ENCODE assay signal across 1 cellular context in the genomic region with DNA sequence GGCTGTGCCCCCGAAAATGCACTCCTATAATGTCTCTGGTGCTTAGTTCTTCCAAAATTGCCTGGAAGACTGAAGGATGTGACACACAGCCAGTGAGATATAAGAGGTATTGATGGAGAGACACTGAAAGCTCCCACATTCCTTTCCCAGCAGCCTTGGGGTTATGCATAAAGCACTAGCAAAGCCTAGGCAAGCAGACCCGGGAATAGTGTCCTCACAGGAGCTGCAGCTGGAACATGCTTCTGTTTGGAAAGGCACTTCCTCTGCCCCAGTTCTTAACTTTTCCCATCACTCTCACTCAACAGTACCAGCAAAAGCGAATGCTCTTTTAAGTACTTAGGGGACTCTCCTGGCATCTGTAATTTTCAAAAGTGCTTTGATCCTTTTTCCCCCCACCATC.
TF ChIP-seq lines count a peak whose summit lies in the region.

No MANE protein-coding gene starts in this region.

TF ChIP-seq in WTC11, 78 proteins besides CTCF, POLR2A, EP300 and RAD21 (continued from another document):
- no peak for TF ChIP-seq AR (CRISPR knock-in tag; IDR thresholded peaks at IDR 0.05)
TF ChIP-seq in WTC11: peak in this region for 0.
